25 cellular contexts compared by ENCODE assay signal in the genomic region with DNA sequence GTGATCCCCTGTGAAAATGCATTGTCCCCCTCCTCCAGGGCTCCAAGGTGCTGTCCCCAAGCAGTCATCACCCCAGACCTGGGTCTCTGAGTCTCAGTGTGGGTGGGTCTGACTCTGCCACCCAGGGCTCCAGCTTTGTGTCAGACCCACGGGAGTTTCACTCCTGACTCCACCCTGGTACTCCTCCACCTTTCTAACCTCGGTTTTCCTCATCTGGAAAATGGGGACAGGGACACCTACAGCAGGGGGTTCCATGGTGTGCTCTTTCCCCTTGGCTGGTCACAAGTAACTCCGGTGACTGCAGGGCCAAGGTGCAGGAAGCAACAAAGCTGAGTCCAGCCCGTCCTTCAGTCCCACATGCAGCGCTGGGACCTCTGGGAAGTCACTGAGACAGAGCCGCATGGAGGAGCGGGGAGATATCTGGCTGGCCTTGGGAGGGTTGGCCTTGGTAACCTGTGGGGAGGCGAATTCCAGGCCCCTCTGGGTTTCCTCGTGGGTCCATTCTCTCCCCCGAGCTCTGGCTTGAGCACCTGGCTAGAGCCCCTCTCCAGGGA.
"Had no signal": no experiment of that assay in that cellular context is flagged by ENCODE, and none has a peak within 500 bp of the region (broad histone marks: within the 10 kb centered on the region; RNA-seq: fewer than 3 reads in every experiment).

No MANE protein-coding gene starts in this region.

- H3K27me3 ChIP-seq: colonic mucosa, dorsolateral prefrontal cortex, esophagus muscularis mucosa, hepatocyte, neural progenitor cell, testis, upper lobe of left lung had no signal

- H3K36me3 ChIP-seq: colonic mucosa, neural progenitor cell, prostate gland, upper lobe of left lung had no signal

- DNase-seq: activated CD4-positive, alpha-beta T cell treated with anti-CD3 and anti-CD28 coated beads, Interleukin-2, amount 10 ng/mL, durations not matched to agents 7 days and 5 days; activated CD4-positive, CD25-positive, alpha-beta regulatory T cell treated with anti-CD3 and anti-CD28 coated beads, Interleukin-2, amount 50 U/mL, for 72 hours; activated CD8-positive, alpha-beta memory T cell treated with anti-CD3 and anti-CD28 coated beads, Interleukin-2, amount 10 ng/mL, durations not matched to agents 7 days and 5 days; activated CD8-positive, alpha-beta T cell treated with anti-CD3 and anti-CD28 coated beads for 36 hours; activated effector memory CD4-positive, alpha-beta T cell treated with anti-CD3 and anti-CD28 coated beads, Interleukin-2, amount 50 U/mL, for 16 hours; activated naive CD4-positive, alpha-beta T cell treated with anti-CD3 and anti-CD28 coated beads, Interleukin-2, amount 50 U/mL, for 16 hours; activated T-cell treated with anti-CD3 and anti-CD28 coated beads for 4 hours; colonic mucosa; dorsolateral prefrontal cortex; glutamatergic neuron; immature natural killer cell; lower lobe of right lung; naive thymus-derived CD8-positive, alpha-beta T cell; stimulated activated CD4-positive, alpha-beta T cell treated with anti-CD3 and anti-CD28 coated beads, Interleukin-12 subunit alpha, Interleukin-12 subunit beta, amount 100 ng/mL, for 4 hours; stimulated activated CD4-positive, alpha-beta T cell treated with anti-CD3 and anti-CD28 coated beads, Interleukin-4, amount 100 ng/mL, for 4 hours; T-cell; testis; upper lobe of left lung had no signal

- H3K4me3 ChIP-seq: colonic mucosa, dorsolateral prefrontal cortex, esophagus muscularis mucosa, hepatocyte, lower lobe of right lung, neural progenitor cell, prostate gland, testis, upper lobe of left lung had no signal

- H3K36me3 Mint-ChIP-seq: activated CD8-positive, alpha-beta memory T cell treated with anti-CD3 and anti-CD28 coated beads, Interleukin-2, amount 10 ng/mL, durations not matched to agents 7 days and 5 days had no signal

- H3K79me2 ChIP-seq: hepatocyte had no signal

- H3K9me3 Mint-ChIP-seq: activated CD4-positive, alpha-beta T cell treated with anti-CD3 and anti-CD28 coated beads, Interleukin-2, amount 10 ng/mL, durations not matched to agents 7 days and 5 days; activated CD8-positive, alpha-beta T cell treated with anti-CD3 and anti-CD28 coated beads for 36 hours; immature natural killer cell; naive thymus-derived CD8-positive, alpha-beta T cell; neural progenitor cell; T-cell; T-helper 2 cell treated with Interferon-gamma antibody and Interleukin-4, amounts not matched to agents 5 μg/mL and 100 μg/mL, for 36 hours had no signal

- H3K9me3 ChIP-seq: colonic mucosa, esophagus muscularis mucosa, lower lobe of right lung, prostate gland, testis, upper lobe of left lung had no signal

- H3K27ac Mint-ChIP-seq: activated CD8-positive, alpha-beta memory T cell treated with anti-CD3 and anti-CD28 coated beads, Interleukin-2, amount 10 ng/mL, durations not matched to agents 7 days and 5 days; activated CD8-positive, alpha-beta T cell treated with anti-CD3 and anti-CD28 coated beads for 36 hours; immature natural killer cell; T-cell; T-helper 2 cell treated with Interferon-gamma antibody and Interleukin-4, amounts not matched to agents 5 μg/mL and 100 μg/mL, for 36 hours had no signal

- H3K4me1 Mint-ChIP-seq: activated CD4-positive, alpha-beta T cell treated with anti-CD3 and anti-CD28 coated beads, Interleukin-2, amount 10 ng/mL, durations not matched to agents 7 days and 5 days; activated CD8-positive, alpha-beta memory T cell treated with anti-CD3 and anti-CD28 coated beads, Interleukin-2, amount 10 ng/mL, durations not matched to agents 7 days and 5 days; immature natural killer cell; T-cell had no signal

- H3K4me1 ChIP-seq: colonic mucosa, lower lobe of right lung, prostate gland, testis had no signal

- H3K4me3 Mint-ChIP-seq: activated CD4-positive, alpha-beta T cell treated with anti-CD3 and anti-CD28 coated beads, Interleukin-2, amount 10 ng/mL, durations not matched to agents 7 days and 5 days; activated CD8-positive, alpha-beta memory T cell treated with anti-CD3 and anti-CD28 coated beads, Interleukin-2, amount 10 ng/mL, durations not matched to agents 7 days and 5 days; activated CD8-positive, alpha-beta T cell treated with anti-CD3 and anti-CD28 coated beads for 36 hours; immature natural killer cell; T-cell; T-helper 2 cell treated with Interferon-gamma antibody and Interleukin-4, amounts not matched to agents 5 μg/mL and 100 μg/mL, for 36 hours had no signal

- H2AFZ ChIP-seq: hepatocyte, neural progenitor cell had no signal

- H3K27ac ChIP-seq: colonic mucosa, hepatocyte, lower lobe of right lung, neural progenitor cell, prostate gland, testis, upper lobe of left lung, VCaP had no signal

- H3K27me3 Mint-ChIP-seq: activated CD4-positive, alpha-beta T cell treated with anti-CD3 and anti-CD28 coated beads, Interleukin-2, amount 10 ng/mL, durations not matched to agents 7 days and 5 days; activated CD8-positive, alpha-beta memory T cell treated with anti-CD3 and anti-CD28 coated beads, Interleukin-2, amount 10 ng/mL, durations not matched to agents 7 days and 5 days; activated CD8-positive, alpha-beta T cell treated with anti-CD3 and anti-CD28 coated beads for 36 hours; naive thymus-derived CD8-positive, alpha-beta T cell; T-cell had no signal

- H3K9ac ChIP-seq: neural progenitor cell had no signal

- H3K4me2 ChIP-seq: hepatocyte, neural progenitor cell had no signal

- ATAC-seq: activated CD8-positive, alpha-beta memory T cell treated with anti-CD3 and anti-CD28 coated beads, Interleukin-2, amount 10 ng/mL, durations not matched to agents 7 days and 5 days; activated CD8-positive, alpha-beta T cell treated with anti-CD3 and anti-CD28 coated beads for 36 hours; left lobe of liver had no signal
